Comparison of ENCODE assay signal across 2 cellular contexts in the genomic region with DNA sequence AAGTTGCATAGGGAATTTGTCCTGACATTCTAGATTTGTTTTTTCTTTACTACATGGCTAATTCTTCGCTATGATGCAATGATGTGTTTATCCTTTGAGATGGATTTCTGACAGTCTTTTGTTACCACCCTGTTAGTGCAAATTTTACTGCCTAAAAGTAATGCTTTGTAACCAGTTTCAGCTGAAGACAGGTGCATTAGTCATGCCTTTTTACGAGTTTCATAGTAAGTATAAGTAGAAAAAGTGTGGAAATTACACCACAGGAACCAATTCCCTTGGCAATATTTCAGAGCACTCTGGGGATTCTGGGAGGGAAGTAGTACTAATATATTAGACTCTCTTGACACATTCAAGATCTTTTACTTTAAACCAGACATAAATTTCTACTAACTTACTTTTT.
TF ChIP-seq lines count a peak whose summit lies in the region.

No MANE protein-coding gene starts in this region.

TF ChIP-seq in IMR-90, 13 proteins besides CTCF, POLR2A, EP300 and RAD21:
- TF ChIP-seq CEBPB (IDR thresholded peaks at IDR 0.05; ENCODE audit: low read depth, low read length), result peak; percentile 40
- no peak for TF ChIP-seq NFE2L2 (IDR thresholded peaks at IDR 0.05; ENCODE audit: low read depth, low read length)

TF ChIP-seq in H1, 55 proteins besides CTCF, POLR2A, EP300 and RAD21:
- no peak for TF ChIP-seq RNF2 (IDR thresholded peaks at IDR 0.05; ENCODE audit: borderline replicate concordance, low read depth, low read length, missing control alignments, poor library complexity, severe bottlenecking)
- no peak for TF ChIP-seq EGR1 (IDR thresholded peaks at IDR 0.05; ENCODE audit: borderline replicate concordance, low read depth, low read length)
- no peak for TF ChIP-seq HDAC2 (IDR thresholded peaks at IDR 0.05; ENCODE audit: borderline replicate concordance in 1 of 2, low read depth in 2 of 2, low read length in 2 of 2)
- TF ChIP-seq SAP30 (IDR thresholded peaks at IDR 0.05; ENCODE audit: insufficient read depth, insufficient replicate concordance, low read length), result no peak
- no peak for TF ChIP-seq TAF7 (optimal IDR thresholded peaks at IDR 0.05; ENCODE audit: borderline replicate concordance, low read depth, low read length)
- TF ChIP-seq TEAD4 (IDR thresholded peaks at IDR 0.05; ENCODE audit: low read depth, low read length), result no peak
- no peak for TF ChIP-seq GABPA (IDR thresholded peaks at IDR 0.05; ENCODE audit: borderline replicate concordance, insufficient read depth, low read length)
- TF ChIP-seq PHF8 (conservative IDR thresholded peaks at IDR 0.05; ENCODE audit: low read depth, low read length), result no peak
- no peak for TF ChIP-seq KDM5A (IDR thresholded peaks at IDR 0.05; ENCODE audit: low read length)
- TF ChIP-seq SP2 (IDR thresholded peaks at IDR 0.05; ENCODE audit: low read length), result no peak
- no peak for TF ChIP-seq SP4 (IDR thresholded peaks at IDR 0.05; ENCODE audit: low read length)
- TF ChIP-seq SIX5 (IDR thresholded peaks at IDR 0.05; ENCODE audit: low read depth, low read length), result no peak
- TF ChIP-seq, protein P1, sequence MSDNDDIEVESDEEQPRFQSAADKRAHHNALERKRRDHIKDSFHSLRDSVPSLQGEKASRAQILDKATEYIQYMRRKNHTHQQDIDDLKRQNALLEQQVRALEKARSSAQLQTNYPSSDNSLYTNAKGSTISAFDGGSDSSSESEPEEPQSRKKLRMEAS (IDR thresholded peaks at IDR 0.05), result no peak
- no peak for TF ChIP-seq NANOG (IDR thresholded peaks at IDR 0.05; ENCODE audit: insufficient read depth, low read depth, low read length, poor library complexity, severe bottlenecking)
- no peak for TF ChIP-seq CTBP2 (IDR thresholded peaks at IDR 0.05; ENCODE audit: borderline replicate concordance, insufficient read depth, insufficient read length, low read length)
